1 cellular context compared by ENCODE assay signal in the genomic region with DNA sequence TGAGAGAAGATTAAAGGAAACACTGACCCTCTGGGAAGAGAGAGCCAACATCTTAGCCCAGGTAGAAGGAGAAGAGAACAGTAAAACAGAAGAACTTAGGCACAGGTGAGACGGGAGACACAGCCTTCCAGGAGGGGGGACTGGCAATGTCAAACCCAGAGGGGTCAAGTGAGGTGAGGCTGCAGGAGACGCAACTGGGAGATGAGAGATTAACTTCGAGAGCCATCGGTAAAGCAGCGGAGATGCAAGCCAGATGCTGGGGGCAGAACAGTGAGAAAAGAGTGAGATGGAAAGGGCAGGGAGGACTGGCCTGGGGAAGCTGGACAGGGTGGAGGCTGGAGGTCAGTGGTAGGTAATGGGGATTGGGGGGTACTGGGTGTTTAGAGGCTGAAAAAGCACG.
TF ChIP-seq lines count a peak whose summit lies in the region.

No MANE protein-coding gene starts in this region.

TF ChIP-seq in GM12878, 131 proteins besides CTCF, POLR2A, EP300 and RAD21:
- no peak for TF ChIP-seq USF2 (IDR thresholded peaks at IDR 0.05; ENCODE audit: borderline replicate concordance, low read depth, low read length)
- TF ChIP-seq, protein P1, sequence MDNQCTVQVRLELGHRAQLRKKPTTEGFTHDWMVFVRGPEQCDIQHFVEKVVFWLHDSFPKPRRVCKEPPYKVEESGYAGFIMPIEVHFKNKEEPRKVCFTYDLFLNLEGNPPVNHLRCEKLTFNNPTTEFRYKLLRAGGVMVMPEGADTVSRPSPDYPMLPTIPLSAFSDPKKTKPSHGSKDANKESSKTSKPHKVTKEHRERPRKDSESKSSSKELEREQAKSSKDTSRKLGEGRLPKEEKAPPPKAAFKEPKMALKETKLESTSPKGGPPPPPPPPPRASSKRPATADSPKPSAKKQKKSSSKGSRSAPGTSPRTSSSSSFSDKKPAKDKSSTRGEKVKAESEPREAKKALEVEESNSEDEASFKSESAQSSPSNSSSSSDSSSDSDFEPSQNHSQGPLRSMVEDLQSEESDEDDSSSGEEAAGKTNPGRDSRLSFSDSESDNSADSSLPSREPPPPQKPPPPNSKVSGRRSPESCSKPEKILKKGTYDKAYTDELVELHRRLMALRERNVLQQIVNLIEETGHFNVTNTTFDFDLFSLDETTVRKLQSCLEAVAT (IDR thresholded peaks at IDR 0.05) = peak; percentile 77
